23 cellular contexts compared by ENCODE assay signal in the genomic region with DNA sequence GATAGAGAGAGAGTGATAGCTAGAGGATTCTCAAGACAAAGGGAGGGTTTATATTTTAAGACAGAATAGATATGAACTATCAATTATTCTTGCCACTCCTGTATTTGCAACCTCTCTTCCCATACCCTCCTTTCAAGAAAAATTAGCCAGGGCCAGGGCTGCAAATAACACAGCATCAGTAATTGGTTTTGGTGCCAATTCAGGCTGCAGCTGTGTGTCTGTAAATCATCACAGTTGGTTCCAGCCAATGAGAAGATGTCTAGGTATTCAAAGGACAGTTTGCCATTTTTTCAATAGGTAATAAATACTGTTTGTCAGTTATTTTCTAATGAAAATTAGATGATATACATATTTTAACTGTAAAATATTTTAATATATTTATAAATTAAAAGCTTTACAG.
"Had no signal": no experiment of that assay in that cellular context is flagged by ENCODE, and none has a peak within 500 bp of the region (broad histone marks: within the 10 kb centered on the region; RNA-seq: fewer than 3 reads in every experiment).

No MANE protein-coding gene starts in this region.

- H3K36me3 ChIP-seq: colonic mucosa, esophagus squamous epithelium, gastrocnemius medialis, heart right ventricle, left lung, lower lobe of right lung had no signal

- H3K4me3 ChIP-seq: colonic mucosa, esophagus squamous epithelium, gastrocnemius medialis, heart right ventricle, left lung, lower lobe of right lung, mucosa of descending colon had no signal

- H3K27me3 ChIP-seq: colonic mucosa, esophagus squamous epithelium, gastrocnemius medialis, heart right ventricle, left lung had no signal

- H3K9me3 ChIP-seq: colonic mucosa, gastrocnemius medialis had no signal

- H3K4me1 ChIP-seq: colonic mucosa, esophagus squamous epithelium, left lung, lower lobe of right lung had no signal

- DNase-seq: colonic mucosa; cortex of kidney; effector CD8-positive, alpha-beta T cell; effector memory CD8-positive, alpha-beta T cell; endodermal cell; erythroblast; esophagus squamous epithelium; foreskin fibroblast; foreskin melanocyte; gastrocnemius medialis; glutamatergic neuron; head of caudate nucleus; heart right ventricle; hippocampal formation; left cardiac atrium; left lung; left ventricle myocardium superior; lower lobe of right lung; mesenchymal stem cell; mucosa of descending colon; naive thymus-derived CD4-positive, alpha-beta T cell had no signal

- ATAC-seq: effector memory CD8-positive, alpha-beta T cell; esophagus mucosa; gastrocnemius medialis; heart right ventricle; left cardiac atrium; left lung; left ventricle myocardium superior; lower lobe of right lung; mucosa of descending colon; naive thymus-derived CD4-positive, alpha-beta T cell had no signal

- H3K27ac ChIP-seq: colonic mucosa, epithelial cell of prostate, esophagus squamous epithelium, gastrocnemius medialis, heart right ventricle, left lung, lower lobe of right lung had no signal
